In genomic region chr12:111428081-111428727, GRCh38 we compare ENCODE assay signal across 10 cellular contexts. TPM values are rescaled to one million over a fixed set of nuclear protein-coding genes. Genes with fewer than 3 reads are reported as not detected.
A peak's percentile ranks its signal among the peaks of the same experiment; 100 is the strongest.
DNase-seq lines count a peak whose midpoint lies in the region; ATAC-seq and TF ChIP-seq lines count a peak whose summit lies in the region.
"Had no signal": no experiment of that assay in that cellular context is flagged by ENCODE, and none has a peak within 500 bp of the region (broad histone marks: within the 10 kb centered on the region; RNA-seq: fewer than 3 reads in every experiment).

No MANE protein-coding gene starts in this region.

- CTCF ChIA-PET in CD4-positive, alpha-beta T cell (lab: Charles Lee), result interaction anchor here (1.0 kb wide), 1 partner anchor 24 kb away, joined by 4 read pairs; no protein-coding TSS in a partner anchor

- POLR2A ChIA-PET in CD4-positive, alpha-beta T cell (lab: Charles Lee), result interaction anchor here (1.1 to 5.2 kb wide), 5 partner anchors 15 to 24 kb away, joined by 3 to 35 read pairs (median 29); no protein-coding TSS in a partner anchor

- peaks cover 79 to 85% of the 10 kb centered on the region in 2 experiments for H3K4me1 ChIP-seq in neutrophil (ENCODE audit: control insufficient read depth in 1 of 2, insufficient read depth in 1 of 2, low read depth in 1 of 2, low read length in 1 of 2)

- H3K9me3 Mint-ChIP-seq in CD4-positive, alpha-beta T cell, result no peaks in the 10 kb centered on the region
- no peaks in the 10 kb centered on the region for H3K9me3 Mint-ChIP-seq in IgD-negative memory B cell

- H3K27ac ChIP-seq in CD4-positive, alpha-beta T cell (ENCODE audit: low read depth, low read length), result peak overlapping the region; percentile 92
- H3K27ac ChIP-seq in cingulate gyrus (ENCODE audit: low read depth, low read length), result peak overlapping the region; percentile 60
- peak overlapping the region; percentile 95 for H3K27ac ChIP-seq in neutrophil

- no peaks in the 10 kb centered on the region for H3K27me3 Mint-ChIP-seq in CD4-positive, alpha-beta T cell
- H3K27me3 Mint-ChIP-seq in IgD-negative memory B cell, result no peaks in the 10 kb centered on the region

- peaks cover 86% of the 10 kb centered on the region for H3K4me1 Mint-ChIP-seq in CD4-positive, alpha-beta T cell (ENCODE audit: low read depth)
- H3K4me1 Mint-ChIP-seq in IgD-negative memory B cell, result peaks cover 49 to 63% (median 49%) of the 10 kb centered on the region in 3 donors

- no peak for ATAC-seq in CD4-positive, alpha-beta T cell (ENCODE audit: poor library complexity)
- ATAC-seq in HG03045 (IDR thresholded peaks at IDR 0.05; ENCODE audit: unreplicated experiment) (no peak), GM21447 (IDR thresholded peaks at IDR 0.05; ENCODE audit: unreplicated experiment) (no peak)

- no peaks in the 10 kb centered on the region for H3K27me3 ChIP-seq in CD4-positive, alpha-beta T cell (ENCODE audit: control insufficient read depth, insufficient read depth, low read length)
- no peaks in the 10 kb centered on the region for H3K27me3 ChIP-seq in neutrophil
- H3K27me3 ChIP-seq: testis had no signal

- H3K36me3 ChIP-seq in neutrophil, result no peaks in the 10 kb centered on the region

- H3K36me3 Mint-ChIP-seq in CD4-positive, alpha-beta T cell (ENCODE audit: low read depth), result peaks cover 10% of the 10 kb centered on the region
- H3K36me3 Mint-ChIP-seq in IgD-negative memory B cell, result no peaks in the 10 kb centered on the region

- no peak for TF ChIP-seq CTCF in CD4-positive, alpha-beta T cell (IDR thresholded peaks at IDR 0.05)
- no peak for TF ChIP-seq CTCF in neutrophil (IDR thresholded peaks at IDR 0.05)

- H3K4me3 Mint-ChIP-seq in CD4-positive, alpha-beta T cell, result peak overlapping the region; percentile 67
- H3K4me3 Mint-ChIP-seq in IgD-negative memory B cell, result peak overlapping the region; percentile 12 to 90 (median 88)

- H3K4me3 ChIP-seq in neutrophil (ENCODE audit: low read depth in 1 of 2, low read length in 1 of 2), result peak overlapping the region; percentile 46 to 60
- H3K4me3 ChIP-seq: testis had no signal

- intact Hi-C loops in CD4-positive, alpha-beta T cell (cut with DNase I, micrococcal nuclease), result no loop called here

- peak overlapping the region; percentile 100 for H3K27ac Mint-ChIP-seq in CD4-positive, alpha-beta T cell
- H3K27ac Mint-ChIP-seq in IgD-negative memory B cell, result peak overlapping the region; percentile 94 to 99 (median 95)

- no peaks in the 10 kb centered on the region for H3K9me3 ChIP-seq in CD4-positive, alpha-beta T cell (ENCODE audit: control insufficient read depth, low read length)
- H3K9me3 ChIP-seq in neutrophil, result no peaks in the 10 kb centered on the region
- H3K9me3 ChIP-seq: testis had no signal

- DNase-seq in CD4-positive, alpha-beta T cell, result no peak
- DNase-seq in GDM1 (lab: John Stamatoyannopoulos, UW), result no peak
- DNase-seq in stimulated activated CD4-positive, alpha-beta T cell treated with anti-CD3 and anti-CD28 coated beads, Interleukin-15, amount 100 ng/mL, for 24 hours, result no peak
- DNase-seq: cerebellar nuclear complex, testis had no signal

RNA-seq across cellular contexts. Expression of gene SH2B3, which starts 22.5 kb away (rescaled TPM):
- 10 to 100 TPM; 42.3 to 46.4 TPM for total RNA-seq in CD4-positive, alpha-beta T cell
- polyA plus RNA-seq in IgD-negative memory B cell, result 10.3 TPM

RNA-seq across cellular contexts. Expression of gene PHETA1, which starts 59.3 kb away (rescaled TPM):
- 1 to 10 TPM; 1.3 to 1.7 TPM for total RNA-seq in CD4-positive, alpha-beta T cell
- polyA plus RNA-seq in IgD-negative memory B cell, result 2.6 TPM
